Comparison of ENCODE assay signal across 9 cellular contexts in genomic region chr4:41258783-41259182, GRCh38. TPM values are rescaled to one million over a fixed set of nuclear protein-coding genes. Genes with fewer than 3 reads are reported as not detected.
DNase-seq lines count a peak whose midpoint lies in the region; ATAC-seq and TF ChIP-seq lines count a peak whose summit lies in the region.
"Had no signal": no experiment of that assay in that cellular context is flagged by ENCODE, and none has a peak within 500 bp of the region (broad histone marks: within the 10 kb centered on the region; RNA-seq: fewer than 3 reads in every experiment).

No MANE protein-coding gene starts in this region.

- peak overlapping the region; percentile 69 for H3K4me2 ChIP-seq in SU-DHL-6 (ENCODE audit: low read depth, low read length, poor library complexity, severe bottlenecking)

- H3K36me3 ChIP-seq in HUES64 (ENCODE audit: insufficient read depth, low read length) (peaks cover 59% of the 10 kb centered on the region), SU-DHL-6 (ENCODE audit: low read length) (no peaks in the 10 kb centered on the region), heart left ventricle (peaks cover 0 to 12% (median 0%) of the 10 kb centered on the region in 9 donors)
- no peaks in the 10 kb centered on the region for H3K36me3 ChIP-seq in effector memory CD4-positive, alpha-beta T cell (ENCODE audit: control insufficient read depth, insufficient read depth, low read length)

- BruUV-seq in Calu3 (replicated peaks; lab: Mats Ljungman, UMichigan), result TSS peak; percentile 70

- H3K9ac ChIP-seq in HUES64 (ENCODE audit: low read depth, low read length) (peak overlapping the region; percentile 95), SU-DHL-6 (ENCODE audit: low read length) (no peak overlapping the region; the same call in 1 of the 2 replicates)

- peak overlapping the region; percentile 92 for H3K4me3 ChIP-seq in HUES64 (ENCODE audit: low read length)
- no peak overlapping the region for H3K4me3 ChIP-seq in SU-DHL-6 (ENCODE audit: insufficient read depth, low read length, poor library complexity, severe bottlenecking)
- no peak overlapping the region for H3K4me3 ChIP-seq in heart left ventricle
- H3K4me3 ChIP-seq in skeletal muscle cell (ENCODE audit: low read depth, low read length), result peak overlapping the region; percentile 87
- no peak overlapping the region for H3K4me3 ChIP-seq in effector memory CD4-positive, alpha-beta T cell (ENCODE audit: insufficient read depth, low read depth, low read length, poor library complexity, severe bottlenecking)

- no peaks in the 10 kb centered on the region for H3F3A ChIP-seq in SU-DHL-6 (ENCODE audit: insufficient read depth)

- no peaks in the 10 kb centered on the region; the same call in 1 of the 2 replicates for H4K20me1 ChIP-seq in SU-DHL-6 (ENCODE audit: low read depth, low read length)

- H3K4me3 Mint-ChIP-seq in Calu3 (ENCODE audit: low read depth, unreplicated experiment), result no peak overlapping the region

- DNase-seq in Calu3 (peak; percentile 40), heart left ventricle (no peak), skeletal muscle cell (ENCODE audit: low read depth) (peak; percentile 44)
- no peak for DNase-seq in effector memory CD4-positive, alpha-beta T cell
- DNase-seq: activated B cell treated with CpG ODN at 0.5 μM for 24 hours had no signal

- no peak overlapping the region for H2AFZ ChIP-seq in SU-DHL-6 (ENCODE audit: low read depth, low read length, severe bottlenecking)

- ATAC-seq in heart left ventricle (peak in 3 of 4 donors; percentile 53 to 73 (median 59)), HG03457 (IDR thresholded peaks at IDR 0.05; ENCODE audit: unreplicated experiment) (no peak), HG03565 (IDR thresholded peaks at IDR 0.05; ENCODE audit: unreplicated experiment) (no peak)

- 83% methylated on average over 5 of the region's 5 CpGs for WGBS in HUES64
- 78 to 82% (median 81%) methylated on average over 5 of the region's 5 CpGs for WGBS in heart left ventricle, 4 donors

- peaks cover 7% of the 10 kb centered on the region for H3K36me3 Mint-ChIP-seq in Calu3 (ENCODE audit: insufficient read depth, unreplicated experiment)

- H3K4me1 ChIP-seq in HUES64 (ENCODE audit: insufficient read depth, low read length) (peaks cover 22% of the 10 kb centered on the region), heart left ventricle (peaks cover 3 to 23% (median 14%) of the 10 kb centered on the region in 12 donors)
- H3K4me1 ChIP-seq in effector memory CD4-positive, alpha-beta T cell (ENCODE audit: control insufficient read depth, insufficient read depth, low read length, poor library complexity, severe bottlenecking), result peaks cover 12% of the 10 kb centered on the region

- no peaks in the 10 kb centered on the region for H3K9me3 ChIP-seq in HUES64 (ENCODE audit: insufficient read depth, low read depth, low read length)
- H3K9me3 ChIP-seq in SU-DHL-6 (ENCODE audit: insufficient read depth, low read length), result no peaks in the 10 kb centered on the region
- H3K9me3 ChIP-seq in heart left ventricle, result no peaks in the 10 kb centered on the region
- no peaks in the 10 kb centered on the region for H3K9me3 ChIP-seq in effector memory CD4-positive, alpha-beta T cell (ENCODE audit: control insufficient read depth, low read length)

- intact Hi-C loops in Calu3 (cut with micrococcal nuclease; ENCODE audit: unreplicated experiment) (loop anchor here (5.0 kb wide), 1 partner anchor 629 kb away; no protein-coding TSS in a partner anchor), heart left ventricle (cut with DNase I) (loop anchor here in 3 of 10 donors (5.0 to 10.0 kb wide), 2 partner anchors 626 to 629 kb away; no protein-coding TSS in a partner anchor)

- TF ChIP-seq CTCF in Calu3 (IDR thresholded peaks at IDR 0.05; ENCODE audit: unreplicated experiment) (peak; percentile 26), SU-DHL-6 (IDR thresholded peaks at IDR 0.05; ENCODE audit: insufficient read depth, low read length, poor library complexity, severe bottlenecking) (no peak), heart left ventricle (IDR thresholded peaks at IDR 0.05) (peak in 8 of 12 donors; percentile 27 to 64 (median 46))

- no peak for TF ChIP-seq POLR2A in heart left ventricle (IDR thresholded peaks at IDR 0.05)

- H3K4me1 Mint-ChIP-seq in Calu3 (ENCODE audit: low read depth, unreplicated experiment), result peaks cover 11% of the 10 kb centered on the region

- H3K27me3 Mint-ChIP-seq in Calu3 (ENCODE audit: unreplicated experiment), result no peaks in the 10 kb centered on the region

- no peaks in the 10 kb centered on the region for H3K27me3 ChIP-seq in HUES64 (ENCODE audit: insufficient read depth, low read length)
- no peaks in the 10 kb centered on the region for H3K27me3 ChIP-seq in SU-DHL-6 (ENCODE audit: low read length)
- peaks cover 4 to 43% (median 13%) of the 10 kb centered on the region in 9 donors for H3K27me3 ChIP-seq in heart left ventricle
- H3K27me3 ChIP-seq in effector memory CD4-positive, alpha-beta T cell (replicated peaks; ENCODE audit: control insufficient read depth, insufficient read depth, low read length, poor library complexity, severe bottlenecking), result no peaks in the 10 kb centered on the region

- CTCF ChIA-PET in Calu3 (lab: Charles Lee), result interaction anchor here (0.5 to 1.6 kb wide), 5 partner anchors 45 to 403 kb away, joined by 3 to 5 read pairs (median 3); partner anchors contain the start of gene APBB2

- H3K27ac ChIP-seq in HUES64 (ENCODE audit: low read depth, low read length) (peak overlapping the region; percentile 42), SU-DHL-6 (ENCODE audit: low read depth, low read length) (no peak overlapping the region), heart left ventricle (no peak overlapping the region)
- H3K27ac ChIP-seq in effector memory CD4-positive, alpha-beta T cell (ENCODE audit: insufficient read depth, low read length, poor library complexity, severe bottlenecking), result no peak overlapping the region

- H3K9me2 ChIP-seq in SU-DHL-6 (replicated peaks; ENCODE audit: insufficient read depth, low read length), result no peaks in the 10 kb centered on the region

- peaks cover 17% of the 10 kb centered on the region for H3K79me2 ChIP-seq in SU-DHL-6 (ENCODE audit: insufficient read depth, low read length)

- H3K9me3 Mint-ChIP-seq in Calu3 (ENCODE audit: low read depth, unreplicated experiment), result no peaks in the 10 kb centered on the region
- H3K9me3 Mint-ChIP-seq: activated B cell treated with CpG ODN at 0.5 μM for 24 hours had no signal

- H3K27ac Mint-ChIP-seq in Calu3 (ENCODE audit: unreplicated experiment), result no peak overlapping the region
- H3K27ac Mint-ChIP-seq: activated B cell treated with CpG ODN at 0.5 μM for 24 hours had no signal

RNA-seq across cellular contexts. Expression of gene UCHL1, which starts 2.1 kb away (rescaled TPM):
- total RNA-seq in Calu3 (2022), result 17.2 and 19.3 TPM in 2 replicates
- 589 TPM for polyA plus RNA-seq in HUES64 (2013, experiment 1 of 2)
- 528 TPM for polyA plus RNA-seq in HUES64 (2013, experiment 2 of 2)
- 10 to 100 TPM in 7 of 9 donors, 1 to 10 TPM in 2; 2.8 to 81.8 (median 18.6) TPM for total RNA-seq in heart left ventricle
- polyA plus RNA-seq in heart left ventricle, result 10 to 100 TPM; 10.3 to 15.6 TPM

RNA-seq across cellular contexts. Expression of gene APBB2, which starts 44.4 kb away (rescaled TPM):
- total RNA-seq in Calu3 (2022), result 15.5 and 17.7 TPM in 2 replicates
- polyA plus RNA-seq in HUES64 (2013, experiment 1 of 2), result 40.3 TPM
- 44.8 TPM for polyA plus RNA-seq in HUES64 (2013, experiment 2 of 2)
- 10 to 100 TPM; 19.1 to 39.1 (median 32.1) TPM for total RNA-seq in heart left ventricle
- polyA plus RNA-seq in heart left ventricle, result 1 to 10 TPM; 8.6 to 9.4 TPM

Comparison
In these comparisons a context has a peak if more than half of its experiments do, and no peak if none do; other contexts are left out.
1. DNase-seq: peak in Calu3 (single experiment) and skeletal muscle cell (single experiment); none in heart left ventricle (0 of 5) and effector memory CD4-positive, alpha-beta T cell (0 of 3).
2. H3K4me3 ChIP-seq: peak in HUES64 (single experiment) and skeletal muscle cell (single experiment); none in SU-DHL-6 (single experiment), heart left ventricle (0 of 12) and effector memory CD4-positive, alpha-beta T cell (single experiment).
3. ATAC-seq: peak in heart left ventricle (3 of 4); none in HG03457 (single experiment) and HG03565 (single experiment).